12 cellular contexts compared by ENCODE assay signal in the genomic region with DNA sequence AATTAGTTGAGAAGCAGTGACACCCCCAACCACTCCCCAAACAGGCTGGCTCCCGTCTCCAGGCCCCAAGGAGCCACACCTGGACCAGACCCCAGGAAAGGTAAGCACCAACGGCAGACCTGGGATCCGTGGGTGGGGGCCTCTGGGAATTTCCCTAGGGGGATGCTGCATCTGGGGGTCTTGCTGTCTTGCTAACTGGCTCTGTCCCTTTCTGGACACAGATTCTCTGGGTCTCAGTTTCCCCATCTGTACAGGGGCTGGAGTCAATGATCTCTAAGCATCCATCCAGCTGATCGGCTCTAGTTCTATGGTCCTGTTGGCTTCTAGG. TPM values are rescaled to one million over a fixed set of nuclear protein-coding genes. Genes with fewer than 3 reads are reported as not detected.
DNase-seq lines count a peak whose midpoint lies in the region; ATAC-seq, FAIRE-seq and TF ChIP-seq lines count a peak whose summit lies in the region.
"Had no signal": no experiment of that assay in that cellular context is flagged by ENCODE, and none has a peak within 500 bp of the region (broad histone marks: within the 10 kb centered on the region; RNA-seq: fewer than 3 reads in every experiment).

No MANE protein-coding gene starts in this region.

- TF ChIP-seq CTCF in Peyer's patch (IDR thresholded peaks at IDR 0.05) (no peak), H1 (IDR thresholded peaks at IDR 0.05; ENCODE audit: control extremely low read depth in 1 of 3, insufficient read depth in 1 of 3, low read depth in 1 of 3, low read length in 3 of 3) (no peak), mucosa of descending colon (IDR thresholded peaks at IDR 0.05) (no peak), testis (IDR thresholded peaks at IDR 0.05) (peak in 1 of 3 experiments; percentile 1), BE2C (IDR thresholded peaks at IDR 0.05; ENCODE audit: low read depth, low read length) (no peak)

- H3K79me1 ChIP-seq in H1 (ENCODE audit: low read depth, low read length): no peaks in the 10 kb centered on the region

- no peak overlapping the region for H3K18ac ChIP-seq in H1 (ENCODE audit: extremely low read depth, low read length)

- no peaks in the 10 kb centered on the region for H3K9me3 Mint-ChIP-seq in activated naive CD8-positive, alpha-beta T cell treated with anti-CD3 and anti-CD28 coated beads for 36 hours

- H3K4me1 ChIP-seq in Peyer's patch (no peaks in the 10 kb centered on the region), H1 (replicated peaks in 1 of 4; ENCODE audit: control insufficient read depth in 3 of 4, insufficient read depth in 4 of 4, low read length in 3 of 4) (peaks cover 0 to 10% (median 5%) of the 10 kb centered on the region in 4 experiments; a peak in 4 of 7 replicates), mucosa of descending colon (ENCODE audit: low read depth) (no peaks in the 10 kb centered on the region), testis (peaks cover 26% of the 10 kb centered on the region), BE2C (peaks cover 12% of the 10 kb centered on the region)

- H2BK15ac ChIP-seq in H1 (ENCODE audit: low read length): no peak overlapping the region

- H4K5ac ChIP-seq in H1 (ENCODE audit: insufficient read length, low read depth, low read length): no peak overlapping the region

- TF ChIP-seq EP300 in H1 (IDR thresholded peaks at IDR 0.05; ENCODE audit: borderline replicate concordance in 1 of 2, low read depth in 2 of 2, low read length in 2 of 2): no peak

- no peaks in the 10 kb centered on the region for H3K23me2 ChIP-seq in H1 (ENCODE audit: low read depth, low read length)

- no peak overlapping the region for H2BK5ac ChIP-seq in H1 (ENCODE audit: low read depth, low read length)

- H4K20me1 ChIP-seq in H1 (replicated peaks in 1 of 2; ENCODE audit: control insufficient read depth in 1 of 2, insufficient read depth in 2 of 2, low read length in 2 of 2): no peaks in the 10 kb centered on the region

- H3K27me3 Mint-ChIP-seq in activated naive CD8-positive, alpha-beta T cell treated with anti-CD3 and anti-CD28 coated beads for 36 hours: no peaks in the 10 kb centered on the region

- CTCF ChIA-PET in H1 (lab: Charles Lee; ENCODE audit: partially characterized antibody): interaction anchor here (0.9 to 15.4 kb wide), 10 partner anchors 15 to 145 kb away, joined by 3 to 315 read pairs (median 6); a partner anchor contains a TSS

- peak overlapping the region; percentile 32 to 55 (median 43) for H3K4me3 ChIP-seq in Peyer's patch
- no peak overlapping the region for H3K4me3 ChIP-seq in H1 (ENCODE audit: extremely low read depth in 1 of 4, insufficient read depth in 2 of 4, low read depth in 3 of 4, low read length in 4 of 4)
- peak overlapping the region; percentile 14 for H3K4me3 ChIP-seq in mucosa of descending colon
- peak overlapping the region; percentile 61 to 69 for H3K4me3 ChIP-seq in testis
- no peak overlapping the region for H3K4me3 ChIP-seq in BE2C (ENCODE audit: low read depth, low read length)

- no peak overlapping the region for H4K91ac ChIP-seq in H1 (replicated peaks; ENCODE audit: insufficient read length, low read length)

- no peak for ATAC-seq in mucosa of descending colon

- no peak overlapping the region for H3K23ac ChIP-seq in H1 (ENCODE audit: insufficient read length)

- WGBS in H1 (ENCODE audit: extremely low coverage in 1 of 2, insufficient coverage in 1 of 2, insufficient read length in 1 of 2, insufficient replicate concordance in 2 of 2, low coverage in 1 of 2, low lambda C conversion rate in 2 of 2, missing lambda C conversion rate in 1 of 2), 2 experiments: 84% methylated on average over 4 of the region's 4 CpGs; no CpG with 5 or more reads in 1 of the 2 experiments
- WGBS in testis, 2 donors: 47 to 52% methylated on average over 2 to 4 of the region's 4 CpGs

- H3K4ac ChIP-seq in H1 (replicated peaks; ENCODE audit: insufficient read length, low read depth, low read length): no peak overlapping the region

- H2AK5ac ChIP-seq in H1 (ENCODE audit: low read depth, low read length): no peak overlapping the region

- no peak overlapping the region for H2AFZ ChIP-seq in H1 (ENCODE audit: low read length)

- no peak overlapping the region for H3K14ac ChIP-seq in H1 (ENCODE audit: insufficient read length)

- TF ChIP-seq POLR2A in Peyer's patch (IDR thresholded peaks at IDR 0.05): no peak
- no peak for TF ChIP-seq POLR2A in H1 (IDR thresholded peaks at IDR 0.05; ENCODE audit: control extremely low read depth in 1 of 2, low read depth in 2 of 2, low read length in 2 of 2)
- TF ChIP-seq POLR2A in testis (IDR thresholded peaks at IDR 0.05): no peak

- H3K27me3 ChIP-seq in Peyer's patch (no peaks in the 10 kb centered on the region), H1 (replicated peaks in 1 of 4; ENCODE audit: control insufficient read depth in 3 of 4, extremely low read depth in 1 of 4, insufficient read depth in 3 of 4, low read length in 3 of 4) (no peaks in the 10 kb centered on the region; a peak in 1 of 7 replicates), testis (no peaks in the 10 kb centered on the region), BE2C (no peaks in the 10 kb centered on the region)

- H3K27ac Mint-ChIP-seq in activated naive CD8-positive, alpha-beta T cell treated with anti-CD3 and anti-CD28 coated beads for 36 hours: no peak overlapping the region

- FAIRE-seq in H1 (lab: Jason Lieb, UNC): no peak

- H3K56ac ChIP-seq in H1 (replicated peaks; ENCODE audit: insufficient read length, low read depth, low read length): no peak overlapping the region

- DNase-seq in Peyer's patch (no peak), H1 (ENCODE audit: low read depth in 1 of 2, low spot score in 2 of 2) (no peak), mucosa of descending colon (no peak), testis (no peak), hepatic stellate cell (ENCODE audit: low spot score) (no peak), nucleus accumbens (lab: John Stamatoyannopoulos, UW) (no peak), BE2C (no peak)
- DNase-seq in activated naive CD8-positive, alpha-beta T cell treated with anti-CD3 and anti-CD28 coated beads for 36 hours: no peak
- DNase-seq: amygdala, DMS 273 treated with DMSO at 0.1 percent for 48 hours had no signal

- no peak for TF ChIP-seq RAD21 in H1 (IDR thresholded peaks at IDR 0.05 in 1 of 2, conservative IDR thresholded peaks at IDR 0.05 in 1 of 2; ENCODE audit: low read depth in 2 of 2, low read length in 2 of 2)

- H3K36me3 Mint-ChIP-seq in activated naive CD8-positive, alpha-beta T cell treated with anti-CD3 and anti-CD28 coated beads for 36 hours: no peaks in the 10 kb centered on the region

- H2BK120ac ChIP-seq in H1 (replicated peaks; ENCODE audit: low read depth, low read length): no peak overlapping the region

- no peak overlapping the region for H3K9ac ChIP-seq in H1 (replicated peaks in 1 of 4; ENCODE audit: extremely low read depth in 1 of 4, low read depth in 3 of 4, low read length in 3 of 4)

- intact Hi-C loops in mucosa of descending colon (cut with DNase I, micrococcal nuclease) (no loop called here), testis (cut with DNase I; ENCODE audit: low total_unique reads) (no loop called here)

- H3K9me3 ChIP-seq in Peyer's patch (no peaks in the 10 kb centered on the region), H1 (ENCODE audit: insufficient read depth in 2 of 2, low read depth in 1 of 2, low read length in 1 of 2) (no peaks in the 10 kb centered on the region), mucosa of descending colon (no peaks in the 10 kb centered on the region), testis (no peaks in the 10 kb centered on the region), BE2C (no peaks in the 10 kb centered on the region)

- H3K27ac ChIP-seq in Peyer's patch (peak overlapping the region; percentile 67 to 90 (median 79)), H1 (ENCODE audit: low read depth, low read length) (no peak overlapping the region), testis (peak overlapping the region; percentile 91 to 95)

- no peaks in the 10 kb centered on the region for H3K4me1 Mint-ChIP-seq in activated naive CD8-positive, alpha-beta T cell treated with anti-CD3 and anti-CD28 coated beads for 36 hours

- H4K8ac ChIP-seq in H1 (ENCODE audit: extremely low read depth, insufficient read depth, low read length): no peak overlapping the region; the same call in 1 of the 2 replicates

- H3K79me2 ChIP-seq in H1 (ENCODE audit: control insufficient read depth in 1 of 2, insufficient read depth in 2 of 2, low read length in 2 of 2): no peaks in the 10 kb centered on the region

- POLR2A ChIA-PET in H1 (lab: Charles Lee; ENCODE audit: partially characterized antibody): interaction anchor here (1.1 to 2.7 kb wide), 4 partner anchors 10 to 85 kb away, joined by 4 to 11 read pairs (median 6); a partner anchor contains a TSS

- no peak overlapping the region for H2BK20ac ChIP-seq in H1 (ENCODE audit: low read length)

- no peak overlapping the region for H3K4me2 ChIP-seq in H1 (ENCODE audit: insufficient read depth in 1 of 2, low read depth in 2 of 2, low read length in 2 of 2)

- peaks cover 0 to 6% (median 0%) of the 10 kb centered on the region in 3 donors for H3K36me3 ChIP-seq in Peyer's patch
- H3K36me3 ChIP-seq in H1 (ENCODE audit: control insufficient read depth in 2 of 4, insufficient read depth in 4 of 4, low read length in 3 of 4): no peaks in the 10 kb centered on the region
- H3K36me3 ChIP-seq in mucosa of descending colon (ENCODE audit: low read depth): no peaks in the 10 kb centered on the region
- H3K36me3 ChIP-seq in testis (ENCODE audit: low read depth, missing control alignments): no peaks in the 10 kb centered on the region
- no peaks in the 10 kb centered on the region for H3K36me3 ChIP-seq in BE2C

- H2BK12ac ChIP-seq in H1 (ENCODE audit: low read depth, low read length): peak overlapping the region; percentile 35; the same call in 1 of the 2 replicates

- no peak overlapping the region for H3K4me3 Mint-ChIP-seq in activated naive CD8-positive, alpha-beta T cell treated with anti-CD3 and anti-CD28 coated beads for 36 hours

RNA-seq across cellular contexts. Expression of a gene that starts 27.9 kb away (rescaled TPM):
- total RNA-seq in Peyer's patch: not detected
- not detected in 2 replicates for total RNA-seq in H1 (2021; fragmentation: NEBNext Ultra II Directional; extraction: Animal tissue kit (Norgen Biotek cat#: 25700))
- polyA plus RNA-seq in H1 (2011; rRNA removed): 0.18 TPM in 1 of 2 replicates, not detected in the other
- not detected for polyA plus RNA-seq in H1 (2011; cell fraction: cytosol; rRNA removed)
- polyA plus RNA-seq in H1 (2011; cell fraction: nucleus; rRNA removed): not detected
- polyA plus RNA-seq in H1 (2012, experiment 1 of 2): not detected in 4 replicates
- not detected for polyA plus RNA-seq in H1 (2012, experiment 2 of 2)
- polyA plus RNA-seq in H1 (2013, experiment 1 of 2): not detected
- polyA plus RNA-seq in H1 (2013, experiment 2 of 2): not detected
- not detected in 2 replicates for polyA minus RNA-seq in H1 (2011; rRNA and poly(A)+ RNA removed)
- not detected for polyA minus RNA-seq in H1 (2011; cell fraction: cytosol; rRNA and poly(A)+ RNA removed)
- not detected for polyA minus RNA-seq in H1 (2011; cell fraction: nucleus; rRNA and poly(A)+ RNA removed)
- under 1 TPM in 1 of 3 donors, not detected in 2; 0.92 TPM for total RNA-seq in mucosa of descending colon
- 10 to 100 TPM in 1 of 2 donors, 1 to 10 TPM in 1; 4.7 to 12.4 TPM for total RNA-seq in testis
- 5.0 TPM for polyA plus RNA-seq in testis (ENCODE audit: insufficient read depth, low read depth, low replicate concordance)
- total RNA-seq in activated naive CD8-positive, alpha-beta T cell treated with anti-CD3 and anti-CD28 coated beads for 36 hours: not detected
- 1.1 TPM for polyA plus RNA-seq in BE2C (2012; ENCODE audit: insufficient read depth, insufficient read length, low read depth)
- total RNA-seq: lung microvascular endothelial cell, OCI-LY7 had no signal

RNA-seq across cellular contexts. Expression of a gene that starts 49.1 kb away (rescaled TPM):
- total RNA-seq in Peyer's patch (10 to 100 TPM in 1 of 4 donors, 1 to 10 TPM in 3; 5.2 to 12.4 (median 6.3) TPM), mucosa of descending colon (1 to 10 TPM; 3.1 to 5.9 (median 4.2) TPM), testis (10 to 100 TPM; 29.9 to 30.5 TPM)
- 6.8 and 7.9 TPM in 2 replicates for total RNA-seq in H1 (2021; fragmentation: NEBNext Ultra II Directional; extraction: Animal tissue kit (Norgen Biotek cat#: 25700))
- polyA plus RNA-seq in H1 (2011; rRNA removed) (17.2 and 19.0 TPM in 2 replicates), testis (ENCODE audit: insufficient read depth, low read depth, low replicate concordance) (24.6 TPM)
- polyA plus RNA-seq in H1 (2011; cell fraction: cytosol; rRNA removed): 14.6 TPM
- 26.8 TPM for polyA plus RNA-seq in H1 (2011; cell fraction: nucleus; rRNA removed)
- 8.6 to 13.2 TPM (median 10.8 TPM) in 4 replicates for polyA plus RNA-seq in H1 (2012, experiment 1 of 2)
- 5.0 TPM for polyA plus RNA-seq in H1 (2012, experiment 2 of 2)
- polyA plus RNA-seq in H1 (2013, experiment 1 of 2): 15.8 TPM
- 16.5 TPM for polyA plus RNA-seq in H1 (2013, experiment 2 of 2)
- polyA minus RNA-seq in H1 (2011; rRNA and poly(A)+ RNA removed): 13.5 and 14.2 TPM in 2 replicates
- polyA minus RNA-seq in H1 (2011; cell fraction: cytosol; rRNA and poly(A)+ RNA removed): 6.1 TPM
- 10.8 TPM for polyA minus RNA-seq in H1 (2011; cell fraction: nucleus; rRNA and poly(A)+ RNA removed)
- 10 to 100 TPM; 17.2 to 18.2 TPM for total RNA-seq in activated naive CD8-positive, alpha-beta T cell treated with anti-CD3 and anti-CD28 coated beads for 36 hours
- polyA plus RNA-seq in BE2C (2012; ENCODE audit: insufficient read depth, insufficient read length, low read depth): 65.1 TPM

Comparison
In these comparisons a context has a peak if more than half of its experiments do, and no peak if none do; other contexts are left out.
1. H3K4me3 ChIP-seq: peak in Peyer's patch (4 of 4), mucosa of descending colon (single experiment) and testis (2 of 2); none in H1 (0 of 4) and BE2C (single experiment).